19 cellular contexts compared by ENCODE assay signal in genomic region chr3:133992385-133992784, GRCh38. TPM values are rescaled to one million over a fixed set of nuclear protein-coding genes. Genes with fewer than 3 reads are reported as not detected.
A peak's percentile ranks its signal among the peaks of the same experiment; 100 is the strongest.
DNase-seq lines count a peak whose midpoint lies in the region; ATAC-seq and TF ChIP-seq lines count a peak whose summit lies in the region.
"Had no signal": no experiment of that assay in that cellular context is flagged by ENCODE, and none has a peak within 500 bp of the region (broad histone marks: within the 10 kb centered on the region; RNA-seq: fewer than 3 reads in every experiment).

No MANE protein-coding gene starts in this region.

- H3K23ac ChIP-seq in H9 (ENCODE audit: insufficient read length, low read depth, low read length), result no peak overlapping the region

- no peak overlapping the region for H2BK12ac ChIP-seq in H9 (ENCODE audit: insufficient read length, low read depth, low read length)

- POLR2A ChIA-PET in activated CD4-positive, alpha-beta memory T cell treated with anti-CD3 and anti-CD28 coated beads, Interleukin-2, amount 10 ng/mL, durations not matched to agents 7 days and 5 days (lab: Charles Lee), result no interaction called here

- H2BK15ac ChIP-seq in H9 (ENCODE audit: low read depth, low read length), result no peak overlapping the region

- no peak overlapping the region for H4K91ac ChIP-seq in H9 (ENCODE audit: insufficient read length, low read depth, low read length)

- no peaks in the 10 kb centered on the region for H3K79me1 ChIP-seq in H9 (ENCODE audit: insufficient read depth, low read depth, low read length, poor library complexity, severe bottlenecking)

- in situ Hi-C loops in brain microvascular endothelial cell (cut with HindIII; ENCODE audit: low pct_ligation_motif_present, low sequenced_read_pairs) (no loop called here), KBM-7 (cut with MboI; ENCODE audit: low pct_unique_long_range_greater_than_20kb, low sequenced_read_pairs) (no loop called here)

- ATAC-seq in left cardiac atrium (peak in 1 of 2 donors; percentile 42), GM23338 (no peak)
- ATAC-seq: stimulated activated effector memory CD8-positive, alpha-beta T cell treated with anti-CD3 and anti-CD28 coated beads, Interleukin-12 subunit alpha, Interleukin-12 subunit beta, amount 100 ng/mL, for 72 hours had no signal

- H2AFZ ChIP-seq in H9 (ENCODE audit: low read length), result no peak overlapping the region
- H2AFZ ChIP-seq in parathyroid adenoma, result no peak overlapping the region
- no peak overlapping the region for H2AFZ ChIP-seq in GM23338

- H2BK20ac ChIP-seq in H9 (ENCODE audit: low read depth, low read length, poor library complexity, severe bottlenecking), result no peak overlapping the region

- H3K9me3 ChIP-seq in H9 (ENCODE audit: control insufficient read depth, low read depth, low read length) (no peaks in the 10 kb centered on the region), parathyroid adenoma (ENCODE audit: control insufficient read depth, low read length) (no peaks in the 10 kb centered on the region)
- H3K9me3 ChIP-seq: SJCRH30 had no signal

- H3K36me3 Mint-ChIP-seq in H9 (ENCODE audit: insufficient read depth in 1 of 3, low read depth in 3 of 3) (peaks cover 0 to 2% (median 0%) of the 10 kb centered on the region in 3 experiments; a peak in 1 of 7 replicates), GM23338 (ENCODE audit: low read depth) (no peaks in the 10 kb centered on the region; the same call in 2 of the 3 replicates)
- no peaks in the 10 kb centered on the region for H3K36me3 Mint-ChIP-seq in activated CD4-positive, alpha-beta memory T cell treated with anti-CD3 and anti-CD28 coated beads, Interleukin-2, amount 10 ng/mL, durations not matched to agents 7 days and 5 days (ENCODE audit: low read depth)
- H3K36me3 Mint-ChIP-seq: activated naive CD4-positive, alpha-beta T cell treated with anti-CD3 and anti-CD28 coated beads, Interleukin-2, amount 10 ng/mL, durations not matched to agents 7 days and 5 days; stimulated activated effector memory CD8-positive, alpha-beta T cell treated with anti-CD3 and anti-CD28 coated beads, Interleukin-12 subunit alpha, Interleukin-12 subunit beta, amount 100 ng/mL, for 72 hours had no signal

- no peak overlapping the region for H2AK5ac ChIP-seq in H9 (ENCODE audit: insufficient read length, low read length)

- H3K9me3 Mint-ChIP-seq in H9 (no peaks in the 10 kb centered on the region), GM23338 (peaks cover 3% of the 10 kb centered on the region; the same call in 1 of the 3 replicates)
- H3K9me3 Mint-ChIP-seq in activated CD4-positive, alpha-beta memory T cell treated with anti-CD3 and anti-CD28 coated beads, Interleukin-2, amount 10 ng/mL, durations not matched to agents 7 days and 5 days, result no peaks in the 10 kb centered on the region
- H3K9me3 Mint-ChIP-seq: activated naive CD4-positive, alpha-beta T cell treated with anti-CD3 and anti-CD28 coated beads, Interleukin-2, amount 10 ng/mL, durations not matched to agents 7 days and 5 days; activated T-cell treated with anti-CD3 and anti-CD28 coated beads, Interleukin-2, amount 50 U/mL, for 24 hours; stimulated activated effector memory CD8-positive, alpha-beta T cell treated with anti-CD3 and anti-CD28 coated beads, Interleukin-12 subunit alpha, Interleukin-12 subunit beta, amount 100 ng/mL, for 72 hours; T-helper 1 cell treated with Interleukin-12 subunit alpha and Interleukin-12 subunit beta and Interleukin-4 antibody, amounts not matched to agents 30 μg/mL and 1 μg/mL, for 36 hours had no signal

- H3K4ac ChIP-seq in H9 (ENCODE audit: low read depth, low read length), result no peak overlapping the region

- H3F3A ChIP-seq in GM23338 (replicated peaks; ENCODE audit: low read depth), result no peaks in the 10 kb centered on the region

- no peak overlapping the region for H2BK5ac ChIP-seq in H9 (ENCODE audit: insufficient read length, low read length)

- H3K36me3 ChIP-seq in brain microvascular endothelial cell (replicated peaks), result no peaks in the 10 kb centered on the region
- H3K36me3 ChIP-seq in parathyroid adenoma (ENCODE audit: control insufficient read depth, insufficient read depth, low read length), result no peaks in the 10 kb centered on the region
- no peaks in the 10 kb centered on the region for H3K36me3 ChIP-seq in GM23338 (ENCODE audit: insufficient read depth)
- H3K36me3 ChIP-seq: SJCRH30 had no signal

- H3K23me2 ChIP-seq in H9 (ENCODE audit: insufficient read length, low read depth, low read length, poor library complexity, severe bottlenecking), result peaks cover 3% of the 10 kb centered on the region

- CTCF ChIA-PET in activated CD4-positive, alpha-beta memory T cell treated with anti-CD3 and anti-CD28 coated beads, Interleukin-2, amount 10 ng/mL, durations not matched to agents 7 days and 5 days (lab: Charles Lee), result no interaction called here

- H3K27me3 Mint-ChIP-seq in H9 (ENCODE audit: low read depth) (peaks cover 31% of the 10 kb centered on the region), GM23338 (ENCODE audit: insufficient read depth, low read depth, poor library complexity) (peaks cover 13% of the 10 kb centered on the region)
- H3K27me3 Mint-ChIP-seq in activated CD4-positive, alpha-beta memory T cell treated with anti-CD3 and anti-CD28 coated beads, Interleukin-2, amount 10 ng/mL, durations not matched to agents 7 days and 5 days, result peaks cover 17% of the 10 kb centered on the region

- H3K27ac Mint-ChIP-seq in H9 (no peak overlapping the region), GM23338 (no peak overlapping the region)
- no peak overlapping the region for H3K27ac Mint-ChIP-seq in activated CD4-positive, alpha-beta memory T cell treated with anti-CD3 and anti-CD28 coated beads, Interleukin-2, amount 10 ng/mL, durations not matched to agents 7 days and 5 days
- H3K27ac Mint-ChIP-seq: activated naive CD4-positive, alpha-beta T cell treated with anti-CD3 and anti-CD28 coated beads, Interleukin-2, amount 10 ng/mL, durations not matched to agents 7 days and 5 days; activated T-cell treated with anti-CD3 and anti-CD28 coated beads, Interleukin-2, amount 50 U/mL, for 24 hours; stimulated activated effector memory CD8-positive, alpha-beta T cell treated with anti-CD3 and anti-CD28 coated beads, Interleukin-12 subunit alpha, Interleukin-12 subunit beta, amount 100 ng/mL, for 72 hours; T-helper 1 cell treated with Interleukin-12 subunit alpha and Interleukin-12 subunit beta and Interleukin-4 antibody, amounts not matched to agents 30 μg/mL and 1 μg/mL, for 36 hours had no signal

- TF ChIP-seq CTCF in H9 (conservative IDR thresholded peaks at IDR 0.05), result no peak
- TF ChIP-seq CTCF in brain microvascular endothelial cell (IDR thresholded peaks at IDR 0.05; ENCODE audit: low read depth, low read length, missing control alignments), result peak; percentile 27
- TF ChIP-seq CTCF in parathyroid adenoma (IDR thresholded peaks at IDR 0.05), result no peak
- TF ChIP-seq CTCF in GM23338 (conservative IDR thresholded peaks at IDR 0.05; ENCODE audit: low read depth in 2 of 2), result no peak

- H3T11ph ChIP-seq in H9 (ENCODE audit: low read length), result no peak overlapping the region

- peak; percentile 22 for DNase-seq in H9
- no peak for DNase-seq in brain microvascular endothelial cell
- DNase-seq in left cardiac atrium, result peak; percentile 74
- no peak for DNase-seq in activated CD4-positive, alpha-beta memory T cell treated with anti-CD3 and anti-CD28 coated beads, Interleukin-2, amount 10 ng/mL, durations not matched to agents 7 days and 5 days
- no peak for DNase-seq in KBM-7
- no peak for DNase-seq in GM23338 (ENCODE audit: low spot score)
- DNase-seq: activated CD4-positive, alpha-beta T cell treated with anti-CD3 and anti-CD28 coated beads, Interleukin-2, amount 50 U/mL, for 1 hour; activated naive CD4-positive, alpha-beta T cell treated with anti-CD3 and anti-CD28 coated beads, Interleukin-2, amount 10 ng/mL, durations not matched to agents 7 days and 5 days; activated T-cell treated with anti-CD3 and anti-CD28 coated beads, Interleukin-2, amount 50 U/mL, for 24 hours; anterior cingulate cortex; foreskin melanocyte; GOT3; NCI-H1436; NCI-H2171; retina; SJCRH30 had no signal

- H3K4me1 ChIP-seq in H9 (ENCODE audit: insufficient read depth, low read length) (peaks cover 13% of the 10 kb centered on the region; the same call in 1 of the 2 replicates), parathyroid adenoma (no peaks in the 10 kb centered on the region), GM23338 (ENCODE audit: insufficient read depth) (peaks cover 26% of the 10 kb centered on the region)

- peaks cover 36 to 46% of the 10 kb centered on the region in 2 experiments for H3K4me1 Mint-ChIP-seq in H9
- no peaks in the 10 kb centered on the region for H3K4me1 Mint-ChIP-seq in activated CD4-positive, alpha-beta memory T cell treated with anti-CD3 and anti-CD28 coated beads, Interleukin-2, amount 10 ng/mL, durations not matched to agents 7 days and 5 days
- peaks cover 29% of the 10 kb centered on the region for H3K4me1 Mint-ChIP-seq in GM23338
- H3K4me1 Mint-ChIP-seq: activated naive CD4-positive, alpha-beta T cell treated with anti-CD3 and anti-CD28 coated beads, Interleukin-2, amount 10 ng/mL, durations not matched to agents 7 days and 5 days; stimulated activated effector memory CD8-positive, alpha-beta T cell treated with anti-CD3 and anti-CD28 coated beads, Interleukin-12 subunit alpha, Interleukin-12 subunit beta, amount 100 ng/mL, for 72 hours had no signal

- H3K27ac ChIP-seq in H9 (ENCODE audit: insufficient read length, low read depth, low read length) (no peak overlapping the region), brain microvascular endothelial cell (no peak overlapping the region), parathyroid adenoma (peak overlapping the region; percentile 36), GM23338 (ENCODE audit: low read depth) (no peak overlapping the region)
- H3K27ac ChIP-seq: SJCRH30 had no signal

- H3K4me2 ChIP-seq in H9 (ENCODE audit: insufficient read depth, insufficient read length, low read length) (no peak overlapping the region), parathyroid adenoma (ENCODE audit: low read length) (no peak overlapping the region), GM23338 (no peak overlapping the region)

- no peak overlapping the region for H4K5ac ChIP-seq in H9 (ENCODE audit: insufficient read length, low read depth, low read length)

- H3K9ac ChIP-seq in H9 (ENCODE audit: extremely low read depth, insufficient read length, low read length) (no peak overlapping the region), parathyroid adenoma (no peak overlapping the region)

- H3K56ac ChIP-seq in H9 (ENCODE audit: insufficient read length, low read depth, low read length), result no peak overlapping the region

- H4K20me1 ChIP-seq in H9 (ENCODE audit: control insufficient read depth, insufficient read depth, insufficient read length), result no peaks in the 10 kb centered on the region
- H4K20me1 ChIP-seq in GM23338 (replicated peaks; ENCODE audit: insufficient read depth), result no peaks in the 10 kb centered on the region

- H3K79me2 ChIP-seq in H9 (ENCODE audit: insufficient read depth, low read length), result no peaks in the 10 kb centered on the region
- H3K79me2 ChIP-seq in parathyroid adenoma, result no peaks in the 10 kb centered on the region
- H3K79me2 ChIP-seq in GM23338 (replicated peaks; ENCODE audit: insufficient read depth), result no peaks in the 10 kb centered on the region

- intact Hi-C loops in left cardiac atrium (cut with DNase I), result no loop called here

- no CpG with 5 or more reads among the region's 3 CpGs for WGBS in H9 (ENCODE audit: extremely low coverage, insufficient read length, low lambda C conversion rate)

- no peak overlapping the region for H4K8ac ChIP-seq in H9 (replicated peaks; ENCODE audit: insufficient read length, low read depth, low read length)

- H3K4me3 Mint-ChIP-seq in H9 (no peak overlapping the region), GM23338 (no peak overlapping the region)
- no peak overlapping the region for H3K4me3 Mint-ChIP-seq in activated CD4-positive, alpha-beta memory T cell treated with anti-CD3 and anti-CD28 coated beads, Interleukin-2, amount 10 ng/mL, durations not matched to agents 7 days and 5 days
- H3K4me3 Mint-ChIP-seq: activated naive CD4-positive, alpha-beta T cell treated with anti-CD3 and anti-CD28 coated beads, Interleukin-2, amount 10 ng/mL, durations not matched to agents 7 days and 5 days; activated T-cell treated with anti-CD3 and anti-CD28 coated beads, Interleukin-2, amount 50 U/mL, for 24 hours; stimulated activated effector memory CD8-positive, alpha-beta T cell treated with anti-CD3 and anti-CD28 coated beads, Interleukin-12 subunit alpha, Interleukin-12 subunit beta, amount 100 ng/mL, for 72 hours; T-helper 1 cell treated with Interleukin-12 subunit alpha and Interleukin-12 subunit beta and Interleukin-4 antibody, amounts not matched to agents 30 μg/mL and 1 μg/mL, for 36 hours had no signal

- no peak overlapping the region for H3K14ac ChIP-seq in H9 (ENCODE audit: insufficient read depth, low read length)

- no peak overlapping the region for H2BK120ac ChIP-seq in H9 (ENCODE audit: low read depth, low read length, poor library complexity, severe bottlenecking)

- H3K27me3 ChIP-seq in H9 (ENCODE audit: insufficient read depth, low read length), result no peaks in the 10 kb centered on the region
- H3K27me3 ChIP-seq in brain microvascular endothelial cell (replicated peaks), result no peaks in the 10 kb centered on the region
- no peaks in the 10 kb centered on the region for H3K27me3 ChIP-seq in parathyroid adenoma (ENCODE audit: control insufficient read depth, insufficient read depth, low read length)
- no peaks in the 10 kb centered on the region for H3K27me3 ChIP-seq in GM23338 (ENCODE audit: insufficient read depth)

- H3K18ac ChIP-seq in H9 (ENCODE audit: insufficient read length, low read depth, low read length), result no peak overlapping the region

- 0 out of 2 replicates have a peak, but pooled peaks cover 5% of the 10 kb centered on the region for H3K9me2 ChIP-seq in GM23338 (ENCODE audit: insufficient read depth)

- H3K4me3 ChIP-seq in brain microvascular endothelial cell (ENCODE audit: low read depth, low read length) (no peak overlapping the region), parathyroid adenoma (ENCODE audit: low read depth, low read length) (no peak overlapping the region), GM23338 (no peak overlapping the region)
- H3K4me3 ChIP-seq: SJCRH30 had no signal

RNA-seq across cellular contexts. Expression of gene SLCO2A1, which starts 37.3 kb away (rescaled TPM):
- total RNA-seq in H9 (2021) (0.68 and 0.98 TPM in 2 replicates), left cardiac atrium (10 to 100 TPM; 15.4 to 67.6 TPM)
- not detected for total RNA-seq in activated CD4-positive, alpha-beta memory T cell treated with anti-CD3 and anti-CD28 coated beads, Interleukin-2, amount 10 ng/mL, durations not matched to agents 7 days and 5 days
- total RNA-seq in GM23338 (2014; rRNA removed; shearing (Covaris generic)), result 0.31 and 1.6 TPM in 2 replicates
- 0.82 and 1.0 TPM in 2 replicates for polyA plus RNA-seq in GM23338 (2016; fragmentation: Nextera tagmentation; extraction: Ambion mirVana)
- total RNA-seq: SJCRH30 had no signal

Comparison
In these comparisons a context has a peak if more than half of its experiments do, and no peak if none do; other contexts are left out.
1. DNase-seq: peak in H9 (single experiment) and left cardiac atrium (single experiment); none in brain microvascular endothelial cell (single experiment), activated CD4-positive, alpha-beta memory T cell treated with anti-CD3 and anti-CD28 coated beads, Interleukin-2, amount 10 ng/mL, durations not matched to agents 7 days and 5 days (single experiment), KBM-7 (single experiment) and GM23338 (single experiment).